In genomic region chr6:109482913-109483743, GRCh38 we compare ENCODE assay signal across 8 cellular contexts. TPM values are rescaled to one million over a fixed set of nuclear protein-coding genes. Genes with fewer than 3 reads are reported as not detected.
DNase-seq lines count a peak whose midpoint lies in the region; ATAC-seq and TF ChIP-seq lines count a peak whose summit lies in the region.

ZBTB24 (minus strand) TSS chr6:109483219; CDS start chr6:109482026, 1,193 bp downstream.

- H3K27me3 Mint-ChIP-seq in activated naive CD8-positive, alpha-beta T cell treated with anti-CD3 and anti-CD28 coated beads, Interleukin-2, amount 50 U/mL, for 24 hours: peaks cover 1% of the 10 kb centered on the region

- H3K36me3 ChIP-seq in transverse colon: no peaks in the 10 kb centered on the region

- TF ChIP-seq EP300 in transverse colon (IDR thresholded peaks at IDR 0.05; ENCODE audit: low read depth): no peak

- DNase-seq in GM13976 (ENCODE audit: low spot score) (peak; percentile 95), NCI-H1436 (lab: John Stamatoyannopoulos, UW) (peak; percentile 87), T follicular helper cell (ENCODE audit: low read depth) (peak; percentile 84), cardiac septum (ENCODE audit: low spot score) (peak; percentile 95), pons (ENCODE audit: low spot score) (peak; percentile 81), transverse colon (peak; percentile 94)
- peak; percentile 89 for DNase-seq in activated naive CD8-positive, alpha-beta T cell treated with anti-CD3 and anti-CD28 coated beads, Interleukin-2, amount 50 U/mL, for 24 hours

- TF ChIP-seq POLR2A in transverse colon (IDR thresholded peaks at IDR 0.05): peak; percentile 55

- in situ Hi-C loops in GM13976 (cut with MboI; ENCODE audit: low sequenced_read_pairs, unreplicated experiment) (no loop called here), transverse colon (cut with MboI; ENCODE audit: low pct_ligation_motif_present in 1 of 4, low pct_unique_long_range_greater_than_20kb in 1 of 4, low sequenced_read_pairs in 3 of 4) (no loop called here)

- no peaks in the 10 kb centered on the region for H3K9me3 Mint-ChIP-seq in activated naive CD8-positive, alpha-beta T cell treated with anti-CD3 and anti-CD28 coated beads, Interleukin-2, amount 50 U/mL, for 24 hours

- peak within 1 kb of the TSS; percentile 71 to 99 (median 90) for H3K4me3 ChIP-seq in transverse colon

- H3K36me3 Mint-ChIP-seq in activated naive CD8-positive, alpha-beta T cell treated with anti-CD3 and anti-CD28 coated beads, Interleukin-2, amount 50 U/mL, for 24 hours (ENCODE audit: low read depth): peaks cover 37% of the 10 kb centered on the region

- intact Hi-C loops in cardiac septum (cut with DNase I): loop anchor here (5.0 kb wide), 1 partner anchor 41 kb away; the partner anchor contains the start of genes PPIL6 and SMPD2
- intact Hi-C loops in transverse colon (cut with DNase I; ENCODE audit: low total_unique reads): loop anchor here (5.0 kb wide), 1 partner anchor 1529 kb away; no protein-coding TSS in a partner anchor

- H3K4me1 Mint-ChIP-seq in activated naive CD8-positive, alpha-beta T cell treated with anti-CD3 and anti-CD28 coated beads, Interleukin-2, amount 50 U/mL, for 24 hours: peaks cover 42% of the 10 kb centered on the region

- peaks cover 21 to 54% (median 33%) of the 10 kb centered on the region in 4 donors for H3K4me1 ChIP-seq in transverse colon

- peak; percentile 91 for ATAC-seq in HG02763 (IDR thresholded peaks at IDR 0.05; ENCODE audit: unreplicated experiment)
- ATAC-seq in activated naive CD8-positive, alpha-beta T cell treated with anti-CD3 and anti-CD28 coated beads, Interleukin-2, amount 50 U/mL, for 24 hours: peak; percentile 82

- no peaks in the 10 kb centered on the region for H3K9me3 ChIP-seq in transverse colon

- WGBS in transverse colon (ENCODE audit: low coverage in 1 of 2), 2 donors: 0% methylated on average over 43 of the region's 98 CpGs; no CpG with 5 or more reads in 1 of the 2 donors

- H3K27ac Mint-ChIP-seq in activated naive CD8-positive, alpha-beta T cell treated with anti-CD3 and anti-CD28 coated beads, Interleukin-2, amount 50 U/mL, for 24 hours: peak within 1 kb of the TSS; percentile 93

- H3K27me3 ChIP-seq in transverse colon: no peaks in the 10 kb centered on the region

- H3K27ac ChIP-seq in transverse colon: peak within 1 kb of the TSS; percentile 88 to 95 (median 92)

- TF ChIP-seq CTCF in GM13976 (IDR thresholded peaks at IDR 0.05; ENCODE audit: borderline replicate concordance, control extremely low read depth, extremely low read depth, insufficient read depth, missing control alignments) (no peak), transverse colon (IDR thresholded peaks at IDR 0.05) (no peak)

- H3K4me3 Mint-ChIP-seq in activated naive CD8-positive, alpha-beta T cell treated with anti-CD3 and anti-CD28 coated beads, Interleukin-2, amount 50 U/mL, for 24 hours: peak within 1 kb of the TSS; percentile 96

RNA-seq across cellular contexts. Expression of gene ZBTB24, which starts in this region (rescaled TPM):
- 3.0 TPM for total RNA-seq in cardiac septum
- 1 to 10 TPM; 3.0 to 7.8 (median 5.7) TPM for total RNA-seq in transverse colon

Comparison
In these comparisons a context has a peak if more than half of its experiments do, and no peak if none do; other contexts are left out.
1. Peak in every context shown above with its lines: DNase-seq, ATAC-seq, H3K4me3 ChIP-seq and H3K27ac ChIP-seq.